Comparison of ENCODE assay signal across 8 cellular contexts in the genomic region with DNA sequence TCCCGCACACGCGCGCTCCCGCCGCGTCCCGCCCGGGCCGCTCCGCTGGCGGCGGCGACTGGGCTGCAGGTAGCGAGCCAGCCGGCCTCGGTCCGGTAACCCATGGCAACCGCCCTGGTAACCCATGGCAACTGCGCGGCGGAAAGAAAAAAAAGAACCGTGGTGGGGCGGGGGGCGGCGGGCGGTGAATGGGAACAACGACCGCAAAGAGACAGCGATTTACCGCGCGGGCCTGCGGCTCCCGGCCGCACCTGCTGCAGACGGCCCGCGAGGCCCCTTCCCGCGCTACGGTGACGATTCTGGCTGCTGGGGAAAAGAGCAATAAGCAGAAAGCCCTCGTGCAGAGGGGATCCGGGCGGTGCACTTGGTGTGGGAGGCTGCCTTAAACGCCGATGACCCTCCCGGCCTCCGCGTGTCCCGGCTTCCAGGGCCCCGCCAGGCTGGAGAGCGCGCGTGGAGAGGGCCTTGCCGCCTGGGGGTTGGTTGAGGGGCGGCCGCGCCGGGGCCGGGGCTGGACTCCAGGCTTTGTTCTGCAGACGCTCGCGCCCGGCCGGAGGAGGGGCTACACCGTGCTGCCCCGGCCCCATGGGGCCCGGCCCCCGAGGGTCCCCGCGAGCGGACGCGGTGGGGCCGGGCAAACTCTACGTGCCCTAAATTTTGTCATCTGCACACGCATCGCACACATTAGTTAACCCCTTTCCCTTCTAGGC.
DNase-seq lines count a peak whose midpoint lies in the region; ATAC-seq lines count a peak whose summit lies in the region.

No MANE protein-coding gene starts in this region.

- DNase-seq in NCI-H2029 (lab: John Stamatoyannopoulos, UW) (peak; percentile 41), NCI-H2029 treated with DMSO at 0.1 percent for 48 hours (lab: John Stamatoyannopoulos, UW) (no peak), NCI-H2171 treated with DMSO at 0.1 percent for 48 hours (lab: John Stamatoyannopoulos, UW) (peak; percentile 75), activated T-cell treated with anti-CD3 and anti-CD28 coated beads for 24 hours (ENCODE audit: low read depth) (peak; percentile 10), globus pallidus (ENCODE audit: low spot score) (peak; percentile 46), occipital lobe (lab: John Stamatoyannopoulos, UW) (peak; percentile 44), OCI-M2 (lab: John Stamatoyannopoulos, UW; ENCODE audit: unreplicated experiment) (no peak)

- peak; percentile 42 for ATAC-seq in HG02943 (IDR thresholded peaks at IDR 0.05; ENCODE audit: low read depth, unreplicated experiment)

Comparison
In these comparisons a context has a peak if more than half of its experiments do, and no peak if none do; other contexts are left out.
1. DNase-seq: peak in NCI-H2029 (single experiment), NCI-H2171 treated with DMSO at 0.1 percent for 48 hours (single experiment), activated T-cell treated with anti-CD3 and anti-CD28 coated beads for 24 hours (single experiment), globus pallidus (single experiment) and occipital lobe (single experiment); none in NCI-H2029 treated with DMSO at 0.1 percent for 48 hours (single experiment) and OCI-M2 (single experiment).